Comparison of ENCODE assay signal across 33 cellular contexts in genomic region chr4:69167300-69167699, GRCh38. TPM values are rescaled to one million over a fixed set of nuclear protein-coding genes. Genes with fewer than 3 reads are reported as not detected.
DNase-seq lines count a peak whose midpoint lies in the region; ATAC-seq, FAIRE-seq and TF ChIP-seq lines count a peak whose summit lies in the region.
"Had no signal": no experiment of that assay in that cellular context is flagged by ENCODE, and none has a peak within 500 bp of the region (broad histone marks: within the 10 kb centered on the region; RNA-seq: fewer than 3 reads in every experiment).

No MANE protein-coding gene starts in this region.

- peak overlapping the region in 1 of 4 donors; percentile 84 for H3K27ac ChIP-seq in body of pancreas
- H3K27ac ChIP-seq in HepG2 (ENCODE audit: extremely low read length, insufficient read depth, low read length), result no peak overlapping the region
- H3K27ac ChIP-seq: breast epithelium, coronary artery, heart right ventricle, neural progenitor cell, testis had no signal

- TF ChIP-seq POLR2A in body of pancreas (IDR thresholded peaks at IDR 0.05) (no peak), HepG2 (IDR thresholded peaks at IDR 0.05; ENCODE audit: insufficient read depth in 1 of 2, low read depth in 2 of 2, low read length in 2 of 2) (no peak), lower leg skin (IDR thresholded peaks at IDR 0.05) (no peak)

- WGBS in body of pancreas, 2 donors, result 30 to 35% methylated on average over 2 of the region's 2 CpGs
- 99% methylated on average over 2 of the region's 2 CpGs for WGBS in HepG2 (ENCODE audit: low lambda C conversion rate)
- WGBS in lower leg skin, 2 donors, result 69 to 88% methylated on average over 2 of the region's 2 CpGs

- no peaks in the 10 kb centered on the region for H3K79me2 ChIP-seq in HepG2 (ENCODE audit: insufficient read depth, low read length)

- TF ChIP-seq CTCF in GM06990 (IDR thresholded peaks at IDR 0.05; ENCODE audit: insufficient read depth, low read length, poor library complexity, severe bottlenecking) (no peak), body of pancreas (IDR thresholded peaks at IDR 0.05) (no peak), HepG2 (CRISPR knock-in tag; IDR thresholded peaks at IDR 0.05) (no peak), lower leg skin (IDR thresholded peaks at IDR 0.05) (no peak)

- TF ChIP-seq RAD21 in HepG2 (CRISPR knock-in tag; IDR thresholded peaks at IDR 0.05), result no peak

- no peaks in the 10 kb centered on the region for H3K9me3 ChIP-seq in body of pancreas
- H3K9me3 ChIP-seq in HepG2 (ENCODE audit: low read length), result peaks cover 4% of the 10 kb centered on the region
- H3K9me3 ChIP-seq: breast epithelium, mucosa of descending colon, testis had no signal

- H3K9me3 Mint-ChIP-seq in activated naive CD4-positive, alpha-beta T cell treated with anti-CD3 and anti-CD28 coated beads, Interleukin-2, amount 50 U/mL, for 72 hours, result peaks cover 0 to 7% of the 10 kb centered on the region in 2 donors
- H3K9me3 Mint-ChIP-seq: T-helper 2 cell treated with Interferon-gamma antibody and Interleukin-4, amounts not matched to agents 5 μg/mL and 100 μg/mL, for 36 hours had no signal

- intact Hi-C loops in body of pancreas (cut with DNase I) (no loop called here), HepG2 (cut with micrococcal nuclease; ENCODE audit: unreplicated experiment) (loop anchor here (5.0 to 10.0 kb wide), 3 partner anchors 70 to 212 kb away; partner anchors contain the start of genes UGT2A3 and UGT2B7), lower leg skin (cut with DNase I; ENCODE audit: low total_unique reads) (no loop called here)

- no peak overlapping the region for H3K9ac ChIP-seq in HepG2 (ENCODE audit: insufficient read depth, low read depth, low read length)
- H3K9ac ChIP-seq: neural progenitor cell had no signal

- H3K4me2 ChIP-seq in HepG2 (ENCODE audit: low read depth, low read length), result no peak overlapping the region
- H3K4me2 ChIP-seq: neural progenitor cell had no signal

- H3K36me3 ChIP-seq in GM06990 (ENCODE audit: control insufficient read depth, insufficient read depth, low read length) (no peaks in the 10 kb centered on the region), body of pancreas (replicated peaks in 1 of 2; ENCODE audit: insufficient read depth in 1 of 2, low read depth in 2 of 2) (no peaks in the 10 kb centered on the region), HepG2 (replicated peaks in 1 of 2; ENCODE audit: control insufficient read depth in 1 of 2, insufficient read depth in 2 of 2, low read length in 2 of 2) (no peaks in the 10 kb centered on the region)
- H3K36me3 ChIP-seq: breast epithelium, heart right ventricle, neural progenitor cell had no signal

- H3K4me3 ChIP-seq in GM06990 (replicated peaks; ENCODE audit: low read depth, low read length) (no peak overlapping the region), body of pancreas (no peak overlapping the region), HepG2 (replicated peaks in 1 of 3; ENCODE audit: insufficient read depth in 1 of 3, low read depth in 2 of 3, low read length in 3 of 3) (no peak overlapping the region), lower leg skin (ENCODE audit: low read depth, poor library complexity, severe bottlenecking) (no peak overlapping the region)
- H3K4me3 ChIP-seq: breast epithelium, coronary artery, heart right ventricle, mucosa of descending colon, neural progenitor cell, testis had no signal

- peak; percentile 2 for DNase-seq in GM06990 (ENCODE audit: extremely low read depth, insufficient read length)
- peak; percentile 4 for DNase-seq in MV-4-11 (lab: John Stamatoyannopoulos, UW)
- DNase-seq in body of pancreas, result no peak
- DNase-seq in HepG2 (ENCODE audit: low spot score), result no peak
- DNase-seq in putamen (ENCODE audit: low spot score), result no peak
- no peak for DNase-seq in activated naive CD4-positive, alpha-beta T cell treated with anti-CD3 and anti-CD28 coated beads, Interleukin-2, amount 50 U/mL, for 72 hours (ENCODE audit: low spot score in 2 of 2)
- no peak for DNase-seq in lower leg skin (ENCODE audit: low spot score in 2 of 2)
- DNase-seq: activated CD4-positive, alpha-beta T cell treated with anti-CD3 and anti-CD28 coated beads, Interleukin-2, amount 50 U/mL, for 48 hours; activated CD4-positive, CD25-positive, alpha-beta regulatory T cell; activated CD8-positive, alpha-beta memory T cell treated with anti-CD3 and anti-CD28 coated beads, Interleukin-2, amount 50 U/mL, for 48 hours; activated effector memory CD4-positive, alpha-beta T cell treated with Interleukin-2 at 50 U/mL for 16 hours; CD4-positive, CD25-positive, alpha-beta regulatory T cell; DMS153; heart right ventricle; Kasumi-1; left ventricle myocardium superior; mucosa of descending colon; NCI-H1436; NCI-H524 treated with DMSO at 0.1 percent for 48 hours; stimulated activated CD4-positive, alpha-beta T cell treated with anti-CD3 and anti-CD28 coated beads, Interleukin-1b, Interleukin-23, amount 100 ng/mL, for 48 hours; testis had no signal

- no peaks in the 10 kb centered on the region for H3K36me3 Mint-ChIP-seq in activated naive CD4-positive, alpha-beta T cell treated with anti-CD3 and anti-CD28 coated beads, Interleukin-2, amount 50 U/mL, for 72 hours
- H3K36me3 Mint-ChIP-seq: CD4-positive, CD25-positive, alpha-beta regulatory T cell; neural progenitor cell; stimulated activated memory B cell treated with anti-CD40 and anti-IgM and Interleukin-4, amounts not matched to agents 10 μg/mL and 1 μg/mL and 100 μg/mL, for 72 hours had no signal

- H3K4me1 ChIP-seq in body of pancreas (peaks cover 9% of the 10 kb centered on the region), HepG2 (ENCODE audit: insufficient read depth, low read length) (peaks cover 41% of the 10 kb centered on the region)
- H3K4me1 ChIP-seq: breast epithelium, heart right ventricle, neural progenitor cell, testis had no signal

- no TSS peak for BruUV-seq in HepG2 (replicated peaks; lab: Mats Ljungman, UMichigan)

- CTCF ChIA-PET in HepG2 (lab: Yijun Ruan, JAX; ENCODE audit: low intra/inter-chr PET ratio, low total read pairs), result no interaction called here

- no peak overlapping the region for H3K27ac Mint-ChIP-seq in activated naive CD4-positive, alpha-beta T cell treated with anti-CD3 and anti-CD28 coated beads, Interleukin-2, amount 50 U/mL, for 72 hours
- H3K27ac Mint-ChIP-seq: CD4-positive, CD25-positive, alpha-beta regulatory T cell; neural progenitor cell; progenitor cell of endocrine pancreas; stimulated activated memory B cell treated with anti-CD40 and anti-IgM and Interleukin-4, amounts not matched to agents 10 μg/mL and 1 μg/mL and 100 μg/mL, for 72 hours; T-helper 2 cell treated with Interferon-gamma antibody and Interleukin-4, amounts not matched to agents 5 μg/mL and 100 μg/mL, for 36 hours had no signal

- no peak for FAIRE-seq in HepG2 (lab: Jason Lieb, UNC)
- FAIRE-seq: HTR-8/SVneo had no signal

- POLR2A ChIA-PET in HepG2 (lab: Yijun Ruan, JAX), result no interaction called here

- H2AFZ ChIP-seq in HepG2 (ENCODE audit: low read length), result no peak overlapping the region
- H2AFZ ChIP-seq: neural progenitor cell had no signal

- ATAC-seq in body of pancreas, result peak; percentile 69
- no peak for ATAC-seq in HepG2
- no peak for ATAC-seq in activated naive CD4-positive, alpha-beta T cell treated with anti-CD3 and anti-CD28 coated beads, Interleukin-2, amount 50 U/mL, for 72 hours
- ATAC-seq in GM18858 (IDR thresholded peaks at IDR 0.05; ENCODE audit: unreplicated experiment), result no peak
- ATAC-seq: heart right ventricle; left ventricle myocardium superior; mucosa of descending colon; SK-N-SH treated with all-trans-retinoic acid at 6 μM for 48 hours; stimulated activated memory B cell treated with anti-CD40 and anti-IgM and Interleukin-4, amounts not matched to agents 10 μg/mL and 1 μg/mL and 100 μg/mL, for 72 hours had no signal

- no peak for TF ChIP-seq EP300 in HepG2 (IDR thresholded peaks at IDR 0.05; ENCODE audit: low read depth in 2 of 2, low read length in 2 of 2)
- no peak for TF ChIP-seq EP300 in HepG2 (CRISPR knock-in tag; IDR thresholded peaks at IDR 0.05; ENCODE audit: borderline replicate concordance)

- H3K27me3 ChIP-seq in GM06990 (replicated peaks; ENCODE audit: control insufficient read depth, insufficient read depth, low read length), result no peaks in the 10 kb centered on the region
- H3K27me3 ChIP-seq in body of pancreas, result no peaks in the 10 kb centered on the region
- no peaks in the 10 kb centered on the region for H3K27me3 ChIP-seq in HepG2 (ENCODE audit: control insufficient read depth in 1 of 2, insufficient read depth in 2 of 2, low read length in 2 of 2)
- H3K27me3 ChIP-seq: breast epithelium, heart right ventricle, neural progenitor cell, testis had no signal

- in situ Hi-C loops in HepG2 (cut with HindIII; ENCODE audit: extremely low pct_ligation_motif_present, low pct_unique_long_range_greater_than_20kb), result loop anchor here (5.0 kb wide), 1 partner anchor 670 kb away; no protein-coding TSS in a partner anchor

- H4K20me1 ChIP-seq in HepG2 (ENCODE audit: insufficient read depth, low read length), result no peaks in the 10 kb centered on the region

RNA-seq across cellular contexts. Expression of gene UGT2B11, which starts 47.2 kb away (rescaled TPM):
- not detected for total RNA-seq in body of pancreas
- 1.2 and 2.1 TPM in 2 replicates for total RNA-seq in HepG2 (2016; rRNA removed; fragmentation: Illumina TruSeq; extraction: Trizol)
- 0.62 TPM in 1 of 2 replicates, not detected in the other for total RNA-seq in HepG2 (2016; cell fraction: cytosol; rRNA removed; fragmentation: Illumina TruSeq; extraction: Trizol; ENCODE audit: low read depth)
- 1.2 and 2.2 TPM in 2 replicates for total RNA-seq in HepG2 (2016; cell fraction: insoluble cytoplasmic fraction; rRNA removed; fragmentation: Illumina TruSeq; extraction: Trizol)
- total RNA-seq in HepG2 (2016; cell fraction: membrane; rRNA removed; fragmentation: Illumina TruSeq; extraction: Trizol), result 0.37 and 0.38 TPM in 2 replicates
- 2.3 and 2.6 TPM in 2 replicates for total RNA-seq in HepG2 (2016; cell fraction: nucleus; rRNA removed; fragmentation: Illumina TruSeq; extraction: Trizol)
- polyA plus RNA-seq in HepG2 (2011; rRNA removed), result 1.4 and 3.4 TPM in 2 replicates
- 0.47 and 2.7 TPM in 2 replicates for polyA plus RNA-seq in HepG2 (2011; cell fraction: cytosol; rRNA removed)
- polyA plus RNA-seq in HepG2 (2011; cell fraction: nucleus; rRNA removed), result 0.11 and 1.5 TPM in 2 replicates
- polyA plus RNA-seq in HepG2 (2012), result 1.4 and 1.5 TPM in 2 replicates
- 0.11 and 0.20 TPM in 2 replicates for polyA plus RNA-seq in HepG2 (2016; cell fraction: cytosol; fragmentation: Illumina TruSeq; extraction: Trizol; ENCODE audit: low read depth)
- 0.50 and 1.0 TPM in 2 replicates for polyA plus RNA-seq in HepG2 (2016; cell fraction: insoluble cytoplasmic fraction; fragmentation: Illumina TruSeq; extraction: Trizol; ENCODE audit: low read depth)
- 0.35 and 0.39 TPM in 2 replicates for polyA plus RNA-seq in HepG2 (2016; cell fraction: membrane; fragmentation: Illumina TruSeq; extraction: Trizol; ENCODE audit: low read depth)
- polyA plus RNA-seq in HepG2 (2016; cell fraction: nucleus; fragmentation: Illumina TruSeq; extraction: Trizol; ENCODE audit: insufficient read depth, low read depth), result 2.0 and 2.7 TPM in 2 replicates
- 0.42 TPM in 1 of 2 replicates, not detected in the other for polyA minus RNA-seq in HepG2 (2011; rRNA and poly(A)+ RNA removed; ENCODE audit: low replicate concordance)
- 0.53 and 1.8 TPM in 2 replicates for polyA minus RNA-seq in HepG2 (2011; cell fraction: cytosol; rRNA and poly(A)+ RNA removed)
- 1.4 and 4.4 TPM in 2 replicates for polyA minus RNA-seq in HepG2 (2011; cell fraction: nucleus; rRNA and poly(A)+ RNA removed)
- total RNA-seq in activated naive CD4-positive, alpha-beta T cell treated with anti-CD3 and anti-CD28 coated beads, Interleukin-2, amount 50 U/mL, for 72 hours, result not detected
- 1 to 10 TPM in 1 of 4 donors, under 1 TPM in 1, not detected in 2; 0.47 to 3.4 TPM for total RNA-seq in lower leg skin
- total RNA-seq: CD4-positive, CD25-positive, alpha-beta regulatory T cell; fibroblast of lung; heart right ventricle; left ventricle myocardium superior; RPMI7951; skeletal muscle tissue had no signal
- polyA plus RNA-seq: CD4-positive, CD25-positive, alpha-beta regulatory T cell; fibroblast of lung; heart right ventricle had no signal

Comparison
In these comparisons a context has a peak if more than half of its experiments do, and no peak if none do; other contexts are left out.
1. DNase-seq: peak in GM06990 (single experiment) and MV-4-11 (single experiment); none in body of pancreas (0 of 4), HepG2 (single experiment), putamen (single experiment), activated naive CD4-positive, alpha-beta T cell treated with anti-CD3 and anti-CD28 coated beads, Interleukin-2, amount 50 U/mL, for 72 hours (0 of 2) and lower leg skin (0 of 2).